Comparison of ENCODE assay signal across 8 cellular contexts in genomic region chr1:236282159-236282716, GRCh38. TPM values are rescaled to one million over a fixed set of nuclear protein-coding genes. Genes with fewer than 3 reads are reported as not detected.
DNase-seq lines count a peak whose midpoint lies in the region; ATAC-seq and TF ChIP-seq lines count a peak whose summit lies in the region.

No MANE protein-coding gene starts in this region.

- peak overlapping the region; percentile 57; the same call in 1 of the 2 replicates for H3K9ac ChIP-seq in SK-N-SH
- H3K9ac ChIP-seq in duodenal mucosa (ENCODE audit: low read depth in 1 of 2, low read length in 2 of 2) = peak overlapping the region; percentile 55 to 76
- H3K9ac ChIP-seq in neuronal stem cell (ENCODE audit: low read depth, low read length, poor library complexity) = no peak overlapping the region

- H3K18ac ChIP-seq in neuronal stem cell (ENCODE audit: low read length) = peak overlapping the region; percentile 78

- H2AFZ ChIP-seq in SK-N-SH (ENCODE audit: low read depth) (peak overlapping the region; percentile 77), neuronal stem cell (ENCODE audit: low read length) (peak overlapping the region; percentile 98)

- peaks cover 0 to 10% of the 10 kb centered on the region in 2 experiments; a peak in 2 of 4 replicates for H3K4me1 ChIP-seq in SK-N-SH (ENCODE audit: control insufficient read depth in 1 of 2, insufficient read depth in 2 of 2, low read depth in 1 of 2, low read length in 1 of 2)
- H3K4me1 ChIP-seq in duodenal mucosa (ENCODE audit: control insufficient read depth in 1 of 2, insufficient read depth in 2 of 2, low read length in 2 of 2) = peaks cover 10 to 17% of the 10 kb centered on the region in 2 donors
- peaks cover 4 to 10% of the 10 kb centered on the region in 2 donors for H3K4me1 ChIP-seq in neuronal stem cell (ENCODE audit: control insufficient read depth in 2 of 2, insufficient read depth in 1 of 2, low read depth in 1 of 2, low read length in 2 of 2)

- H2BK12ac ChIP-seq in neuronal stem cell (ENCODE audit: low read length) = no peak overlapping the region

- no peak overlapping the region for H3K4ac ChIP-seq in neuronal stem cell (ENCODE audit: low read length)

- TF ChIP-seq CTCF in SK-N-SH (IDR thresholded peaks at IDR 0.05) = no peak

- H3K4me3 ChIP-seq in SK-N-SH (ENCODE audit: low read depth in 2 of 2, low read length in 1 of 2) = peak overlapping the region; percentile 66 to 88
- H3K4me3 ChIP-seq in duodenal mucosa (ENCODE audit: low read depth in 1 of 2, low read length in 2 of 2) = peak overlapping the region; percentile 94
- peak overlapping the region; percentile 68 to 86 for H3K4me3 ChIP-seq in neuronal stem cell (ENCODE audit: low read length in 2 of 2)

- no peaks in the 10 kb centered on the region for H3K9me3 ChIP-seq in SK-N-SH
- H3K9me3 ChIP-seq in duodenal mucosa (ENCODE audit: control insufficient read depth in 1 of 2, low read length in 2 of 2) = no peaks in the 10 kb centered on the region
- H3K9me3 ChIP-seq in neuronal stem cell (replicated peaks in 1 of 2; ENCODE audit: control insufficient read depth in 2 of 2, insufficient read depth in 1 of 2, low read depth in 1 of 2, low read length in 2 of 2) = no peaks in the 10 kb centered on the region

- peak; percentile 1 for ATAC-seq in HG02852 (IDR thresholded peaks at IDR 0.05; ENCODE audit: unreplicated experiment)
- no peak for ATAC-seq in GM18873 (IDR thresholded peaks at IDR 0.05; ENCODE audit: low FRiP score, unreplicated experiment)

- peak overlapping the region; percentile 97 for H3K23ac ChIP-seq in neuronal stem cell (ENCODE audit: low read depth, low read length, poor library complexity)

- no peak overlapping the region for H2BK120ac ChIP-seq in neuronal stem cell (ENCODE audit: low read depth, low read length)

- H3K4me2 ChIP-seq in SK-N-SH = peak overlapping the region; percentile 83
- peak overlapping the region; percentile 64 for H3K4me2 ChIP-seq in neuronal stem cell (ENCODE audit: insufficient read depth, low read length, poor library complexity, severe bottlenecking)

- H4K20me1 ChIP-seq in SK-N-SH (ENCODE audit: insufficient read depth) = no peaks in the 10 kb centered on the region

- no peaks in the 10 kb centered on the region for H3K79me1 ChIP-seq in neuronal stem cell (ENCODE audit: low read depth, low read length)

- H4K8ac ChIP-seq in neuronal stem cell (ENCODE audit: low read depth, low read length) = no peak overlapping the region

- H3K79me2 ChIP-seq in SK-N-SH (ENCODE audit: insufficient read depth) = no peaks in the 10 kb centered on the region

- no peak for TF ChIP-seq EP300 in SK-N-SH (IDR thresholded peaks at IDR 0.05; ENCODE audit: borderline replicate concordance in 1 of 2, low read depth in 1 of 2, low read length in 1 of 2)

- H3K27me3 ChIP-seq in SK-N-SH (ENCODE audit: insufficient read depth) (peaks cover 4% of the 10 kb centered on the region; the same call in 1 of the 2 replicates), duodenal mucosa (ENCODE audit: control insufficient read depth in 1 of 2, insufficient read depth in 2 of 2, low read length in 2 of 2) (no peaks in the 10 kb centered on the region), neuronal stem cell (ENCODE audit: control insufficient read depth in 3 of 3, insufficient read depth in 3 of 3, low read depth in 1 of 3, low read length in 3 of 3) (peaks cover 5 to 36% (median 14%) of the 10 kb centered on the region in 3 experiments)

- DNase-seq in NCI-H2107 treated with DMSO at 0.1 percent for 48 hours (lab: John Stamatoyannopoulos, UW; ENCODE audit: unreplicated experiment) = peak; percentile 91
- DNase-seq in NCI-H2107 (lab: John Stamatoyannopoulos, UW) = no peak
- no peak for DNase-seq in SK-N-SH
- DNase-seq in neuronal stem cell (ENCODE audit: low spot score) = no peak
- no peak for DNase-seq in A172 (ENCODE audit: low spot score)

- CTCF ChIA-PET in SK-N-SH (lab: Yijun Ruan, JAX) = interaction anchor here (1.1 to 1.6 kb wide), 4 partner anchors 26 to 244 kb away, joined by 3 to 5 read pairs (median 4); no protein-coding TSS in a partner anchor

- H3K9me2 ChIP-seq in SK-N-SH = no peaks in the 10 kb centered on the region

- H4K91ac ChIP-seq in neuronal stem cell (ENCODE audit: low read depth, low read length, poor library complexity) = no peak overlapping the region

- H3K36me3 ChIP-seq in SK-N-SH (replicated peaks in 1 of 2; ENCODE audit: control insufficient read depth in 1 of 2, insufficient read depth in 2 of 2, low read length in 1 of 2) (no peaks in the 10 kb centered on the region), duodenal mucosa (ENCODE audit: control insufficient read depth in 1 of 2, insufficient read depth in 2 of 2, low read length in 2 of 2) (no peaks in the 10 kb centered on the region), neuronal stem cell (replicated peaks in 1 of 2; ENCODE audit: control insufficient read depth in 2 of 2, insufficient read depth in 2 of 2, low read length in 2 of 2) (no peaks in the 10 kb centered on the region)

- POLR2A ChIA-PET in SK-N-SH (lab: Yijun Ruan, JAX) = no interaction called here

- H3K14ac ChIP-seq in neuronal stem cell (ENCODE audit: low read length) = no peak overlapping the region

- TF ChIP-seq RAD21 in SK-N-SH (IDR thresholded peaks at IDR 0.05; ENCODE audit: low read length) = no peak

- H2BK15ac ChIP-seq in neuronal stem cell (ENCODE audit: low read length) = peak overlapping the region; percentile 55

- H3F3A ChIP-seq in SK-N-SH (replicated peaks; ENCODE audit: insufficient read depth) = no peaks in the 10 kb centered on the region

- H3K27ac ChIP-seq in SK-N-SH (ENCODE audit: low read depth in 2 of 2, low read length in 1 of 2) (peak overlapping the region in 1 of 2 experiments; percentile 48; a peak in 1 of 4 replicates), duodenal mucosa (ENCODE audit: low read depth, low read length) (no peak overlapping the region), neuronal stem cell (replicated peaks; ENCODE audit: low read length) (no peak overlapping the region)

- WGBS in SK-N-SH (ENCODE audit: low lambda C conversion rate) = 9% methylated on average over 21 of the region's 34 CpGs
- WGBS in neuronal stem cell (ENCODE audit: extremely low coverage in 2 of 2, insufficient read length in 2 of 2, insufficient replicate concordance in 1 of 2), 2 donors = no CpG with 5 or more reads among the region's 34 CpGs

- H2AK5ac ChIP-seq in neuronal stem cell (ENCODE audit: low read depth, low read length) = no peak overlapping the region

- no peak overlapping the region for H2BK5ac ChIP-seq in neuronal stem cell (ENCODE audit: low read length)

TF ChIP-seq in SK-N-SH, 30 proteins besides CTCF, POLR2A, EP300 and RAD21:
- TF ChIP-seq NRF1 (IDR thresholded peaks at IDR 0.05; ENCODE audit: low read depth, low read length) (no peak), NFIC (IDR thresholded peaks at IDR 0.05; ENCODE audit: borderline replicate concordance) (no peak), GATA2 (CRISPR knock-in tag; IDR thresholded peaks at IDR 0.05) (no peak), USF1 (IDR thresholded peaks at IDR 0.05; ENCODE audit: borderline replicate concordance, low read depth) (no peak), MAX (IDR thresholded peaks at IDR 0.05; ENCODE audit: low read depth) (peak; percentile 84), MXI1 (IDR thresholded peaks at IDR 0.05; ENCODE audit: low read depth, low read length) (no peak), MEF2A (IDR thresholded peaks at IDR 0.05; ENCODE audit: borderline replicate concordance, low read depth) (no peak), FOXM1 (IDR thresholded peaks at IDR 0.05; ENCODE audit: low read depth) (no peak), TAF1 (IDR thresholded peaks at IDR 0.05; ENCODE audit: borderline replicate concordance, low read depth, low read length) (no peak), YY1 (IDR thresholded peaks at IDR 0.05; ENCODE audit: low read depth) (peak; percentile 11; the same call in 1 of the 2 replicates), IRF3 (IDR thresholded peaks at IDR 0.05; ENCODE audit: low read depth, low read length) (no peak), SMC3 (IDR thresholded peaks at IDR 0.05; ENCODE audit: low read depth, low read length) (no peak)

RNA-seq across cellular contexts. Expression of gene ERO1B, which starts 0.5 kb away (rescaled TPM):
- polyA plus RNA-seq in SK-N-SH (2012; rRNA removed) = 0.79 and 1.3 TPM in 2 replicates
- 1.4 and 1.6 TPM in 2 replicates for polyA plus RNA-seq in SK-N-SH (2012; cell fraction: cytosol; rRNA removed)
- 0.99 and 1.5 TPM in 2 replicates for polyA plus RNA-seq in SK-N-SH (2012; cell fraction: nucleus; rRNA removed)
- 1.2 TPM for polyA plus RNA-seq in neuronal stem cell (2013, experiment 1 of 2)
- 1.3 TPM for polyA plus RNA-seq in neuronal stem cell (2013, experiment 2 of 2)
- 3.8 and 7.8 TPM in 2 replicates for total RNA-seq in A172 (2014; rRNA removed; shearing (Covaris generic))
